ENCODE assay signal across 11 cellular contexts in the genomic region with DNA sequence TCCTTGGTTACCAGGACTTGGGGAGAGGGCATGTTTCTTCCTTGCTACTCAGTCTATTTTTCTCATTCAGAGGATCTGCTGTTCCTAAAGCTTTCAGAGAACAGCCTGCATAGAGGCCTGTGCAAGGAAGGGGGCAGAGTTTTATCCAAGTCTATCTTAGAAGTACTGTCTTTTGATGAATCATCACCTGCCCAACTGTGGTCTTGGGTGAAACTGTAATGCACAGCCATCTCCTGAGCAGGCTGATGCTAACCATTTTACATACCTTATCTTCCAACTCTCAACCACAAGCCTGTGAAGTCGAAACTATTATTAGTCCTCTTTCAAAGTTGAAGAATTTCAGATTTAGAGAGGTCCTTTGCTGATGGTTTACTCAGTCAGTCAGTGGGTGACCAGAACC.
DNase-seq lines count a peak whose midpoint lies in the region; ATAC-seq and TF ChIP-seq lines count a peak whose summit lies in the region.
"Had no signal": no experiment of that assay in that cellular context is flagged by ENCODE, and none has a peak within 500 bp of the region (broad histone marks: within the 10 kb centered on the region; RNA-seq: fewer than 3 reads in every experiment).

No MANE protein-coding gene starts in this region.

- no peaks in the 10 kb centered on the region for H3K4me1 ChIP-seq in osteoblast (ENCODE audit: insufficient read depth, low read length)

- H3K27me3 ChIP-seq in osteoblast (ENCODE audit: insufficient read depth, low read length) = no peaks in the 10 kb centered on the region

- peak; percentile 58 to 67 for ATAC-seq in activated CD4-positive, CD25-positive, alpha-beta regulatory T cell treated with anti-CD3 and anti-CD28 coated beads, Interleukin-2, amount 50 U/mL, for 24 hours
- ATAC-seq in GM21825 (IDR thresholded peaks at IDR 0.05; ENCODE audit: unreplicated experiment) (peak; percentile 93), HG03460 (IDR thresholded peaks at IDR 0.05; ENCODE audit: unreplicated experiment) (peak; percentile 93)

- H4K20me1 ChIP-seq in osteoblast (ENCODE audit: insufficient read depth, low read length) = no peaks in the 10 kb centered on the region

- H3K4me3 ChIP-seq in osteoblast (ENCODE audit: insufficient read depth, low read length) = no peak overlapping the region

- TF ChIP-seq CTCF in osteoblast (IDR thresholded peaks at IDR 0.05; ENCODE audit: extremely low read depth, low read depth, low read length) = no peak

- H3K4me2 ChIP-seq in osteoblast (ENCODE audit: insufficient read depth, low read length) = no peak overlapping the region

- no peaks in the 10 kb centered on the region for H3K79me2 ChIP-seq in osteoblast (ENCODE audit: insufficient read depth, low read length)

- H3K36me3 ChIP-seq in osteoblast (ENCODE audit: insufficient read depth, low read length) = no peaks in the 10 kb centered on the region

- H3K27ac ChIP-seq in osteoblast (ENCODE audit: low read depth, low read length) = no peak overlapping the region

- no peaks in the 10 kb centered on the region for H3K9me3 ChIP-seq in osteoblast (ENCODE audit: low read depth, low read length)

- no peak for DNase-seq in activated CD4-positive, CD25-positive, alpha-beta regulatory T cell treated with anti-CD3 and anti-CD28 coated beads, Interleukin-2, amount 50 U/mL, for 72 hours
- DNase-seq in osteoblast (ENCODE audit: insufficient read length, low spot score, missing footprints) (peak; percentile 17), NCI-H2081 treated with DMSO at 0.1 percent for 48 hours (lab: John Stamatoyannopoulos, UW) (no peak), mesenteric fat pad (ENCODE audit: low spot score) (no peak)
- no peak for DNase-seq in central memory CD4-positive, alpha-beta T cell
- DNase-seq: activated naive CD4-positive, alpha-beta T cell treated with Interleukin-2 at 50 U/mL for 16 hours; mesenchymal stem cell; NCI-H1105 treated with DMSO at 0.1 percent for 48 hours had no signal

- no peak overlapping the region for H2AFZ ChIP-seq in osteoblast (ENCODE audit: low read length)
